ENCODE assay signal across 8 cellular contexts in genomic region chr7:26467104-26467503, GRCh38.
"Had no signal": no experiment of that assay in that cellular context is flagged by ENCODE, and none has a peak within 500 bp of the region (broad histone marks: within the 10 kb centered on the region; RNA-seq: fewer than 3 reads in every experiment).

No MANE protein-coding gene starts in this region.

- H3K9me3 Mint-ChIP-seq: H9 had no signal

- H3K4me3 Mint-ChIP-seq: H9, HFFc6 had no signal

- H3K4me3 ChIP-seq: GM23248, K562 had no signal

- DNase-seq: GM23248, GOT3, H9, HCEC 1CT, HFFc6, IMR-90, KG1 had no signal

- ATAC-seq: K562 had no signal

- H3K27ac Mint-ChIP-seq: H9, HFFc6 had no signal

- H3K4me1 Mint-ChIP-seq: H9 had no signal

- H3K27ac ChIP-seq: GM23248 had no signal
